1 cellular context compared by ENCODE assay signal in the genomic region with DNA sequence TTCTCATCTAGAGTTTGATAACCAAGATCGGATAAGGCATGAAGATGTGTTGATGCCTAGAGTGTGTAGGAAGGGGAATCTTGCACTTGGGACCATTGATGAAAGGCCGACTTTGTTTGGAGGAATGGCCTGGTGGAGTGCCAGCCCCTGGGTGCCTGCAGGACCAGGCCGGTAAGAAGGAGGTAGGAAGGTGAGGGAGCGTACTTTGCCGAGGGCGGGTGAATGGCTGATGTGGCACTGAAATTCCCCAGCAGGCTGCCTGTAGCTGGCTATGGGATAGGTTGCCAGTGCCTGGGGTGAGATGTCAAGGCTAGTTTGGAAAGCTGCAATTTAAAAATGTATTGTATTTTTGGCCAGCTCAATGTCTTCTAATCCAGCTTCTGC.
TF ChIP-seq lines count a peak whose summit lies in the region.

No MANE protein-coding gene starts in this region.

TF ChIP-seq in IMR-90, 13 proteins besides CTCF, POLR2A, EP300 and RAD21 (continued from another document):
- TF ChIP-seq SMC3 (IDR thresholded peaks at IDR 0.05; ENCODE audit: low read depth, low read length) (no peak), NFE2L2 (IDR thresholded peaks at IDR 0.05; ENCODE audit: low read depth, low read length) (no peak), MXI1 (IDR thresholded peaks at IDR 0.05; ENCODE audit: borderline replicate concordance, low read depth, low read length) (no peak), RCOR1 (IDR thresholded peaks at IDR 0.05; ENCODE audit: insufficient replicate concordance, low read length) (no peak), USF2 (IDR thresholded peaks at IDR 0.05; ENCODE audit: low read depth, low read length) (no peak), CEBPB (IDR thresholded peaks at IDR 0.05; ENCODE audit: low read depth, low read length) (no peak)
